ENCODE assay signal across 8 cellular contexts in genomic region chr7:69599211-69599878, GRCh38. TPM values are rescaled to one million over a fixed set of nuclear protein-coding genes. Genes with fewer than 3 reads are reported as not detected.
A peak's percentile ranks its signal among the peaks of the same experiment; 100 is the strongest.
DNase-seq lines count a peak whose midpoint lies in the region; ATAC-seq and TF ChIP-seq lines count a peak whose summit lies in the region.

No MANE protein-coding gene starts in this region.

- TF ChIP-seq POLR2A in gastrocnemius medialis (IDR thresholded peaks at IDR 0.05) = no peak

- H3K27me3 ChIP-seq in H7 (ENCODE audit: control insufficient read depth, insufficient read depth, low read length) (peaks cover 71% of the 10 kb centered on the region), right atrium auricular region (no peaks in the 10 kb centered on the region), gastrocnemius medialis (no peaks in the 10 kb centered on the region)

- in situ Hi-C loops in gastrocnemius medialis (cut with MboI; ENCODE audit: low sequenced_read_pairs in 4 of 4) = no loop called here

- peak overlapping the region; percentile 67 for H3K27ac Mint-ChIP-seq in activated T-cell treated with anti-CD3 and anti-CD28 coated beads, Interleukin-2, amount 50 U/mL, for 24 hours

- H3K27me3 Mint-ChIP-seq in activated T-cell treated with anti-CD3 and anti-CD28 coated beads, Interleukin-2, amount 50 U/mL, for 24 hours = peaks cover 32% of the 10 kb centered on the region

- H3K4me3 Mint-ChIP-seq in activated T-cell treated with anti-CD3 and anti-CD28 coated beads, Interleukin-2, amount 50 U/mL, for 24 hours = peak overlapping the region; percentile 80

- H3K4me1 Mint-ChIP-seq in activated T-cell treated with anti-CD3 and anti-CD28 coated beads, Interleukin-2, amount 50 U/mL, for 24 hours (ENCODE audit: low read depth) = peaks cover 14% of the 10 kb centered on the region

- H3K9me3 ChIP-seq in right atrium auricular region = no peaks in the 10 kb centered on the region
- H3K9me3 ChIP-seq in gastrocnemius medialis = no peaks in the 10 kb centered on the region

- H3K36me3 ChIP-seq in H7 (replicated peaks; ENCODE audit: control insufficient read depth, insufficient read depth, low read length) = no peaks in the 10 kb centered on the region
- no peaks in the 10 kb centered on the region for H3K36me3 ChIP-seq in right atrium auricular region
- no peaks in the 10 kb centered on the region for H3K36me3 ChIP-seq in gastrocnemius medialis

- peak; percentile 9 for DNase-seq in AG10803 (ENCODE audit: low read depth)
- peak; percentile 85 for DNase-seq in H7
- DNase-seq in activated T-cell treated with anti-CD3 and anti-CD28 coated beads, Interleukin-2, amount 50 U/mL, for 24 hours = no peak
- no peak for DNase-seq in right atrium auricular region (ENCODE audit: low spot score)
- DNase-seq in gastrocnemius medialis = no peak
- DNase-seq in stimulated activated naive CD4-positive, alpha-beta T cell treated with Interleukin-2 at 50 U/mL for 16 hours (lab: John Stamatoyannopoulos, UW) = no peak
- no peak for DNase-seq in NCI-H1048 (lab: John Stamatoyannopoulos, UW)

- no peaks in the 10 kb centered on the region for H3K9me3 Mint-ChIP-seq in activated T-cell treated with anti-CD3 and anti-CD28 coated beads, Interleukin-2, amount 50 U/mL, for 24 hours

- intact Hi-C loops in gastrocnemius medialis (cut with DNase I; ENCODE audit: low total_unique reads) = loop anchor here (5.0 kb wide), 3 partner anchors 82 to 228 kb away; no protein-coding TSS in a partner anchor

- no peaks in the 10 kb centered on the region for H3K36me3 Mint-ChIP-seq in activated T-cell treated with anti-CD3 and anti-CD28 coated beads, Interleukin-2, amount 50 U/mL, for 24 hours (ENCODE audit: low read depth)

- H3K27ac ChIP-seq in right atrium auricular region (peak overlapping the region; percentile 81 to 92), gastrocnemius medialis (peak overlapping the region; percentile 78 to 94 (median 86))

- ATAC-seq in gastrocnemius medialis (no peak), GM19395 (IDR thresholded peaks at IDR 0.05; ENCODE audit: unreplicated experiment) (no peak)

- no peak for TF ChIP-seq CTCF in AG10803 (conservative IDR thresholded peaks at IDR 0.05; ENCODE audit: low read length)
- no peak for TF ChIP-seq CTCF in right atrium auricular region (IDR thresholded peaks at IDR 0.05)
- no peak for TF ChIP-seq CTCF in gastrocnemius medialis (IDR thresholded peaks at IDR 0.05 in 4 of 5, conservative IDR thresholded peaks at IDR 0.05 in 1 of 5)

- H3K4me1 ChIP-seq in right atrium auricular region (peaks cover 0 to 33% of the 10 kb centered on the region in 2 donors), gastrocnemius medialis (peaks cover 10 to 31% of the 10 kb centered on the region in 2 donors)

- H3K4me3 ChIP-seq in AG10803 (ENCODE audit: low read length) (peak overlapping the region; percentile 91), H7 (ENCODE audit: insufficient read depth, low read depth, low read length) (peak overlapping the region; percentile 72), right atrium auricular region (peak overlapping the region; percentile 82 to 86), gastrocnemius medialis (peak overlapping the region; percentile 72 to 92 (median 88))

RNA-seq across cellular contexts. Expression of gene AUTS2, which starts 1.1 kb away (rescaled TPM):
- 14.6 and 16.1 TPM in 2 replicates for total RNA-seq in H7 (2014; rRNA removed; shearing (Covaris generic))
- total RNA-seq in right atrium auricular region = 1 to 10 TPM; 8.6 TPM
- total RNA-seq in gastrocnemius medialis = 10 to 100 TPM in 2 of 4 donors, 1 to 10 TPM in 2; 2.5 to 16.2 (median 8.5) TPM

Comparison
In these comparisons a context has a peak if more than half of its experiments do, and no peak if none do; other contexts are left out.
1. DNase-seq: peak in AG10803 (single experiment) and H7 (single experiment); none in activated T-cell treated with anti-CD3 and anti-CD28 coated beads, Interleukin-2, amount 50 U/mL, for 24 hours (single experiment), right atrium auricular region (single experiment), gastrocnemius medialis (0 of 2), stimulated activated naive CD4-positive, alpha-beta T cell treated with Interleukin-2 at 50 U/mL for 16 hours (single experiment) and NCI-H1048 (single experiment).
2. Peak in every context shown above with its lines, with median percentiles within 50 percentile points of each other: H3K4me3 ChIP-seq.